Comparison of ENCODE assay signal across 11 cellular contexts in the genomic region with DNA sequence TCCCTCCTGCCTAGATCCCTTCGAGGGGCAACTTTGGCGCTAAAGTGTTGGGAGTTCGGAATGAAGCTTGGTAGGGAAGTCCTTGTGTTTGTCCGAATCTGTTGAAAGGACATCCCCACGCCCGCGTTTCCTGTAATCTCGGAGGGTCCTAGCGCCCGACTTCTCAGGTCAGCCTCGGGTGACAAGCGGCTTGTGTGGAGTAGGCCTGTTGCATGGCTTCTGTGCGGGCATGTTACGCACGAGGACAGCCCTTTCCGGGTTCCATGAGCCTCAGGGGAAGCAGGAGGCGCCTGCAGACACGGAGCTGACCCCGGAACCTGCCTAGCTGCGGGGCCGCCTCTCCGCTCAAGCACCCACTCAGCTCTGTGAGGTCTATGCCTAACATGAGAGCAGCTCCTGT. TPM values are rescaled to one million over a fixed set of nuclear protein-coding genes. Genes with fewer than 3 reads are reported as not detected.
DNase-seq lines count a peak whose midpoint lies in the region; ATAC-seq, FAIRE-seq and TF ChIP-seq lines count a peak whose summit lies in the region.
"Had no signal": no experiment of that assay in that cellular context is flagged by ENCODE, and none has a peak within 500 bp of the region (broad histone marks: within the 10 kb centered on the region; RNA-seq: fewer than 3 reads in every experiment).

No MANE protein-coding gene starts in this region.

- peak overlapping the region; percentile 36 for H3K4me3 Mint-ChIP-seq in neural progenitor cell

- peaks cover 6% of the 10 kb centered on the region; the same call in 1 of the 2 replicates for H3K36me3 ChIP-seq in KMS-11 (ENCODE audit: insufficient read depth)
- no peaks in the 10 kb centered on the region for H3K36me3 ChIP-seq in neural progenitor cell

- no peak overlapping the region for H2AFZ ChIP-seq in KMS-11 (ENCODE audit: low read depth)
- H2AFZ ChIP-seq in neural progenitor cell (replicated peaks): no peak overlapping the region

- H3K4me2 ChIP-seq in A549 (peak overlapping the region; percentile 89), KMS-11 (peak overlapping the region; percentile 98), neural progenitor cell (no peak overlapping the region)

- no peak overlapping the region for H3K4me3 ChIP-seq in A549
- no peak overlapping the region for H3K4me3 ChIP-seq in KMS-11 (IDR thresholded peaks at IDR 0.05; ENCODE audit: insufficient read depth, low read depth, low read length)
- no peak overlapping the region for H3K4me3 ChIP-seq in neural progenitor cell

- no peak for TF ChIP-seq CTCF in A549 (IDR thresholded peaks at IDR 0.05)
- no peak for TF ChIP-seq CTCF in KMS-11 (conservative IDR thresholded peaks at IDR 0.05; ENCODE audit: low read depth, low read length)
- no peak for TF ChIP-seq CTCF in neural progenitor cell (IDR thresholded peaks at IDR 0.05)

- peak overlapping the region; percentile 96 to 99 for H3K27ac ChIP-seq in A549
- peak overlapping the region; percentile 73; the same call in 1 of the 2 replicates for H3K27ac ChIP-seq in KMS-11
- H3K27ac ChIP-seq in neural progenitor cell: no peak overlapping the region

- ATAC-seq in A549: no peak

- no peak for TF ChIP-seq POLR2A in A549 (IDR thresholded peaks at IDR 0.05; ENCODE audit: low read length)

- H3K9ac ChIP-seq in KMS-11 (no peak overlapping the region), neural progenitor cell (no peak overlapping the region)

- peaks cover 5% of the 10 kb centered on the region for H3K27me3 Mint-ChIP-seq in neural progenitor cell (ENCODE audit: insufficient read depth, low read depth)

- no peak overlapping the region for H3K27ac Mint-ChIP-seq in neural progenitor cell

- TF ChIP-seq EP300 in A549 (IDR thresholded peaks at IDR 0.05): no peak

- peaks cover 50% of the 10 kb centered on the region for H3K4me1 Mint-ChIP-seq in neural progenitor cell

- CTCF ChIA-PET in A549 (lab: Yijun Ruan, JAX): interaction anchor here (0.9 to 7.8 kb wide), 8 partner anchors 9 to 137 kb away, joined by 3 to 46 read pairs (median 3); a partner anchor contains a TSS

- POLR2A ChIA-PET in A549 (lab: Yijun Ruan, JAX): interaction anchor here (2.4 to 4.5 kb wide), 2 partner anchors 28 to 105 kb away, joined by 17 to 32 read pairs; a partner anchor contains a TSS

- H3K27me3 ChIP-seq in KMS-11 (ENCODE audit: insufficient read depth, low read depth): no peaks in the 10 kb centered on the region
- no peaks in the 10 kb centered on the region for H3K27me3 ChIP-seq in neural progenitor cell

- peaks cover 32% of the 10 kb centered on the region for H3F3A ChIP-seq in neural progenitor cell (ENCODE audit: low read depth)

- H4K20me1 ChIP-seq in KMS-11 (ENCODE audit: insufficient read depth): no peaks in the 10 kb centered on the region
- H4K20me1 ChIP-seq in neural progenitor cell (ENCODE audit: low read depth): peaks cover 3% of the 10 kb centered on the region

- peaks cover 72% of the 10 kb centered on the region for H3K79me2 ChIP-seq in KMS-11 (ENCODE audit: insufficient read depth, low read depth)
- peaks cover 22% of the 10 kb centered on the region for H3K79me2 ChIP-seq in neural progenitor cell (ENCODE audit: low read depth)

- H3K36me3 Mint-ChIP-seq in neural progenitor cell: peaks cover 20% of the 10 kb centered on the region

- H3K9me3 Mint-ChIP-seq in neural progenitor cell: no peaks in the 10 kb centered on the region

- DNase-seq in A549 (ENCODE audit: low read depth in 1 of 2, low spot score in 1 of 2) (no peak), dermis blood vessel endothelial cell (peak; percentile 40), neural progenitor cell (ENCODE audit: low spot score) (no peak), NCI-H524 treated with DMSO at 0.1 percent for 48 hours (lab: John Stamatoyannopoulos, UW) (no peak), dedifferentiated amniotic fluid mesenchymal stem cell (ENCODE audit: extremely low spot score) (no peak), NCI-H187 treated with DMSO at 0.1 percent for 48 hours (lab: John Stamatoyannopoulos, UW) (no peak), NCI-H2107 treated with DMSO at 0.1 percent for 48 hours (lab: John Stamatoyannopoulos, UW; ENCODE audit: unreplicated experiment) (no peak)
- DNase-seq: Caco-2, glutamatergic neuron had no signal

- H3K4me1 ChIP-seq in A549 (peaks cover 66% of the 10 kb centered on the region), KMS-11 (ENCODE audit: low read depth, poor library complexity, severe bottlenecking) (peaks cover 53% of the 10 kb centered on the region), neural progenitor cell (peaks cover 20% of the 10 kb centered on the region)

- TF ChIP-seq RAD21 in A549 (conservative IDR thresholded peaks at IDR 0.05 in 1 of 2, IDR thresholded peaks at IDR 0.05 in 1 of 2): no peak

- no peak for FAIRE-seq in A549 (lab: Jason Lieb, UNC)
- FAIRE-seq: H1 had no signal

- 98% methylated on average over 20 of the region's 22 CpGs for WGBS in A549 (ENCODE audit: missing lambda C conversion rate)

- no peaks in the 10 kb centered on the region for H3K9me3 ChIP-seq in A549
- H3K9me3 ChIP-seq in neural progenitor cell (ENCODE audit: low read depth): no peaks in the 10 kb centered on the region
- H3K9me3 ChIP-seq: Caco-2 had no signal

TF ChIP-seq in A549, 52 proteins besides CTCF, POLR2A, EP300 and RAD21:
- TF ChIP-seq HOXB13 (CRISPR knock-in tag; IDR thresholded peaks at IDR 0.05; ENCODE audit: low read depth): peak; percentile 62; the same call in 1 of the 2 replicates
- TF ChIP-seq HOXA7 (CRISPR knock-in tag; IDR thresholded peaks at IDR 0.05): no peak

RNA-seq across cellular contexts. Expression of a gene that starts 28.4 kb away (rescaled TPM):
- polyA plus RNA-seq in A549 (2011; rRNA removed) (6.8 and 7.1 TPM in 2 replicates), A549 (2017; fragmentation: RNase III; extraction: RNeasy Plus Mini Kit Qiagen cat#74134 plus additional on column Dnase treatment) (17.6 to 22.7 TPM (median 21.8 TPM) in 3 replicates)
- 16.4 and 24.3 TPM in 2 replicates for polyA plus RNA-seq in A549 (2012; cell fraction: cytosol; rRNA removed)
- polyA plus RNA-seq in A549 (2012; cell fraction: nucleus; rRNA removed): 118 and 171 TPM in 2 replicates
- 4.6 and 6.7 TPM in 2 replicates for polyA minus RNA-seq in A549 (2011; rRNA and poly(A)+ RNA removed)
- total RNA-seq in dermis blood vessel endothelial cell (28.3 and 32.3 TPM in 2 replicates), neural progenitor cell (ENCODE audit: low replicate concordance) (8.3 and 21.8 TPM in 2 replicates)
